ENCODE assay signal across 34 cellular contexts in the genomic region with DNA sequence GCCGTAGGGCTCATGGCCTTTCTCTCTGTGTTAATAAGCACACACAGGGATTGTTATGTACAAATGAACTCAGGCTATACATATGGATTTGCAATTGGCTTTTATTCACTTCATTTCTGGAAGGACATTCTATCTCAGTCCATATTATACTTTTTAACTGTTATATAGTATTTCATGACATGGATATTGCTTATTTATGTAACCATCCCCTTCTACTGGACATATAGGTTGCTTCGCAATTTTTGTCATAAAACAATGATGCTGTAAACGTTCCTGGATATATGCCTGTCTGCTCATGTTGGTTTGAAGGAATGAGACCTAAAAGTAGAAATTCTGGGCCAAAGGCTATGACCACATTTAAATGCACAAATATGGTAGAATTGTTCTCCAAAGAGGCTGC.
"Had no signal": no experiment of that assay in that cellular context is flagged by ENCODE, and none has a peak within 500 bp of the region (broad histone marks: within the 10 kb centered on the region; RNA-seq: fewer than 3 reads in every experiment).

No MANE protein-coding gene starts in this region.

- H3K9ac ChIP-seq: KMS-11 had no signal

- DNase-seq: Karpas-422, Kasumi-1, MG63, MM.1S, MV-4-11, NCI-H1048, NCI-H1092, NCI-H1092 treated with DMSO at 0.1 percent for 48 hours, NCI-H1105, NCI-H1105 treated with DMSO at 0.1 percent for 48 hours, NCI-H1417, NCI-H1417 treated with DMSO at 0.1 percent for 48 hours, NCI-H1436, NCI-H1436 treated with DMSO at 0.1 percent for 48 hours, NCI-H146, NCI-H1694, NCI-H1694 treated with DMSO at 0.1 percent for 48 hours, NCI-H187, NCI-H187 treated with DMSO at 0.1 percent for 48 hours, NCI-H1930, NCI-H2029, NCI-H2029 treated with DMSO at 0.1 percent for 48 hours, NCI-H2081, NCI-H2081 treated with DMSO at 0.1 percent for 48 hours, NCI-H2107, NCI-H2171, NCI-H2171 treated with DMSO at 0.1 percent for 48 hours, NCI-H2227 treated with DMSO at 0.1 percent for 48 hours, NCI-H226, NCI-H345, NCI-H446, NCI-H446 treated with DMSO at 0.1 percent for 48 hours, NCI-H510A had no signal

- H3K4me3 ChIP-seq: MG63 had no signal

- H3K27ac ChIP-seq: KMS-11 had no signal

- H3K36me3 ChIP-seq: MG63 had no signal

- H3K27me3 ChIP-seq: MG63 had no signal

- H3K9me3 ChIP-seq: MG63 had no signal

- H3K4me2 ChIP-seq: KMS-11 had no signal
